ENCODE assay signal across 1 cellular context in the genomic region with DNA sequence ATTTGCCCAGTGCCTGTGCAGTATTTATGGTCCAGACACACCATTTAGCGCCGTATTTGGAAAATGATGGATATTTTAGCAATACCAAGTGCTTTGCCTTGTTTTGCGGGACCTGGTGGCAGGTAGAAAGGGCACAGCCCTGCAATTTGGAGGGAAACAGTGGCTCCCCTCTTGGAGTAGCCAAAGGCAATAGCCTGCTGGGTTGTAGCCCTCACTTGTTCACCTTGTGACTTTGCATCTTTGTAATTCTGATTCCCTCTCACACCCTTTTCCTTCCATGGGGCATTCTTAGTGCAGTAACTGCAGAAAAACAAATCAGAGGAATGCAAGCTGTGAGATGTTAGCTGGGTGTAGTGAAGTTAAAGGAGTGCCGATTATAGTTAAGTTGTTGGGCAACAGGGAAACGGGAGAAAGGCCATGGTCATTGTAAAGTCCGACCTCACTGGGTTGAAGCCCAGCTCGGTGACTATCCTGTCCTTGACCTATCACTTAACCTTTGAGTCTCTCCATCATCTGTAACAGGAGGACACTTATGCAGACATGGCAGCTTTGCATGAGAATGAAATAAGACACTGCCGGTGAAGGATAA.
TF ChIP-seq lines count a peak whose summit lies in the region.

No MANE protein-coding gene starts in this region.

TF ChIP-seq in WTC11, 78 proteins besides CTCF, POLR2A, EP300 and RAD21 (continued from another document):
- TF ChIP-seq, protein P1, sequence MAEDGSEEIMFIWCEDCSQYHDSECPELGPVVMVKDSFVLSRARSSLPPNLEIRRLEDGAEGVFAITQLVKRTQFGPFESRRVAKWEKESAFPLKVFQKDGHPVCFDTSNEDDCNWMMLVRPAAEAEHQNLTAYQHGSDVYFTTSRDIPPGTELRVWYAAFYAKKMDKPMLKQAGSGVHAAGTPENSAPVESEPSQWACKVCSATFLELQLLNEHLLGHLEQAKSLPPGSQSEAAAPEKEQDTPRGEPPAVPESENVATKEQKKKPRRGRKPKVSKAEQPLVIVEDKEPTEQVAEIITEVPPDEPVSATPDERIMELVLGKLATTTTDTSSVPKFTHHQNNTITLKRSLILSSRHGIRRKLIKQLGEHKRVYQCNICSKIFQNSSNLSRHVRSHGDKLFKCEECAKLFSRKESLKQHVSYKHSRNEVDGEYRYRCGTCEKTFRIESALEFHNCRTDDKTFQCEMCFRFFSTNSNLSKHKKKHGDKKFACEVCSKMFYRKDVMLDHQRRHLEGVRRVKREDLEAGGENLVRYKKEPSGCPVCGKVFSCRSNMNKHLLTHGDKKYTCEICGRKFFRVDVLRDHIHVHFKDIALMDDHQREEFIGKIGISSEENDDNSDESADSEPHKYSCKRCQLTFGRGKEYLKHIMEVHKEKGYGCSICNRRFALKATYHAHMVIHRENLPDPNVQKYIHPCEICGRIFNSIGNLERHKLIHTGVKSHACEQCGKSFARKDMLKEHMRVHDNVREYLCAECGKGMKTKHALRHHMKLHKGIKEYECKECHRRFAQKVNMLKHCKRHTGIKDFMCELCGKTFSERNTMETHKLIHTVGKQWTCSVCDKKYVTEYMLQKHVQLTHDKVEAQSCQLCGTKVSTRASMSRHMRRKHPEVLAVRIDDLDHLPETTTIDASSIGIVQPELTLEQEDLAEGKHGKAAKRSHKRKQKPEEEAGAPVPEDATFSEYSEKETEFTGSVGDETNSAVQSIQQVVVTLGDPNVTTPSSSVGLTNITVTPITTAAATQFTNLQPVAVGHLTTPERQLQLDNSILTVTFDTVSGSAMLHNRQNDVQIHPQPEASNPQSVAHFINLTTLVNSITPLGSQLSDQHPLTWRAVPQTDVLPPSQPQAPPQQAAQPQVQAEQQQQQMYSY (CRISPR knock-in tag; IDR thresholded peaks at IDR 0.05), result no peak
- TF ChIP-seq, protein P2, sequence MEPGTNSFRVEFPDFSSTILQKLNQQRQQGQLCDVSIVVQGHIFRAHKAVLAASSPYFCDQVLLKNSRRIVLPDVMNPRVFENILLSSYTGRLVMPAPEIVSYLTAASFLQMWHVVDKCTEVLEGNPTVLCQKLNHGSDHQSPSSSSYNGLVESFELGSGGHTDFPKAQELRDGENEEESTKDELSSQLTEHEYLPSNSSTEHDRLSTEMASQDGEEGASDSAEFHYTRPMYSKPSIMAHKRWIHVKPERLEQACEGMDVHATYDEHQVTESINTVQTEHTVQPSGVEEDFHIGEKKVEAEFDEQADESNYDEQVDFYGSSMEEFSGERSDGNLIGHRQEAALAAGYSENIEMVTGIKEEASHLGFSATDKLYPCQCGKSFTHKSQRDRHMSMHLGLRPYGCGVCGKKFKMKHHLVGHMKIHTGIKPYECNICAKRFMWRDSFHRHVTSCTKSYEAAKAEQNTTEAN (CRISPR knock-in tag; IDR thresholded peaks at IDR 0.05), result no peak
- TF ChIP-seq, protein P3, sequence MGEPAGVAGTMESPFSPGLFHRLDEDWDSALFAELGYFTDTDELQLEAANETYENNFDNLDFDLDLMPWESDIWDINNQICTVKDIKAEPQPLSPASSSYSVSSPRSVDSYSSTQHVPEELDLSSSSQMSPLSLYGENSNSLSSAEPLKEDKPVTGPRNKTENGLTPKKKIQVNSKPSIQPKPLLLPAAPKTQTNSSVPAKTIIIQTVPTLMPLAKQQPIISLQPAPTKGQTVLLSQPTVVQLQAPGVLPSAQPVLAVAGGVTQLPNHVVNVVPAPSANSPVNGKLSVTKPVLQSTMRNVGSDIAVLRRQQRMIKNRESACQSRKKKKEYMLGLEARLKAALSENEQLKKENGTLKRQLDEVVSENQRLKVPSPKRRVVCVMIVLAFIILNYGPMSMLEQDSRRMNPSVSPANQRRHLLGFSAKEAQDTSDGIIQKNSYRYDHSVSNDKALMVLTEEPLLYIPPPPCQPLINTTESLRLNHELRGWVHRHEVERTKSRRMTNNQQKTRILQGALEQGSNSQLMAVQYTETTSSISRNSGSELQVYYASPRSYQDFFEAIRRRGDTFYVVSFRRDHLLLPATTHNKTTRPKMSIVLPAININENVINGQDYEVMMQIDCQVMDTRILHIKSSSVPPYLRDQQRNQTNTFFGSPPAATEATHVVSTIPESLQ (CRISPR knock-in tag; IDR thresholded peaks at IDR 0.05), result no peak
